In genomic region chr1:66266350-66266749, GRCh38 we compare ENCODE assay signal across 1 cellular context.
TF ChIP-seq lines count a peak whose summit lies in the region.

No MANE protein-coding gene starts in this region.

TF ChIP-seq in HCT116, 20 proteins besides CTCF, POLR2A, EP300 and RAD21 (continued from another document):
- 0 out of 2 replicates have a peak, but pooled peaks have one; percentile 5 for TF ChIP-seq SRF (IDR thresholded peaks at IDR 0.05; ENCODE audit: low read depth)
